ENCODE assay signal across 8 cellular contexts in genomic region chr6:7727150-7727950, GRCh38. TPM values are rescaled to one million over a fixed set of nuclear protein-coding genes. Genes with fewer than 3 reads are reported as not detected.
A peak's percentile ranks its signal among the peaks of the same experiment; 100 is the strongest.
DNase-seq lines count a peak whose midpoint lies in the region; TF ChIP-seq lines count a peak whose summit lies in the region.

No MANE protein-coding gene starts in this region.

- H3K36me3 Mint-ChIP-seq in HFFc6 (ENCODE audit: low read depth), result no peaks in the 10 kb centered on the region
- H3K36me3 Mint-ChIP-seq in activated naive CD4-positive, alpha-beta T cell treated with anti-CD3 and anti-CD28 coated beads, Interleukin-2, amount 50 U/mL, for 24 hours, result no peaks in the 10 kb centered on the region

- in situ Hi-C loops in G401 (cut with HindIII; ENCODE audit: low sequenced_read_pairs), result no loop called here

- no peak for TF ChIP-seq CTCF in HFFc6 (IDR thresholded peaks at IDR 0.05)

- H3K27ac ChIP-seq in subcutaneous abdominal adipose tissue (ENCODE audit: low read depth, low read length), result peak overlapping the region; percentile 68

- H3K9me3 Mint-ChIP-seq in HFFc6, result no peaks in the 10 kb centered on the region
- H3K9me3 Mint-ChIP-seq in activated naive CD4-positive, alpha-beta T cell treated with anti-CD3 and anti-CD28 coated beads, Interleukin-2, amount 50 U/mL, for 24 hours, result no peaks in the 10 kb centered on the region

- peak overlapping the region; percentile 55 to 79 (median 73) for H3K4me3 ChIP-seq in subcutaneous abdominal adipose tissue (ENCODE audit: low read depth in 1 of 5, low read length in 5 of 5)

- H3K9ac ChIP-seq in subcutaneous abdominal adipose tissue (ENCODE audit: low read length in 5 of 5), result peak overlapping the region in 3 of 5 donors; percentile 35 to 45 (median 37)

- no peak overlapping the region for H3K27ac Mint-ChIP-seq in HFFc6
- no peak overlapping the region for H3K27ac Mint-ChIP-seq in activated naive CD4-positive, alpha-beta T cell treated with anti-CD3 and anti-CD28 coated beads, Interleukin-2, amount 50 U/mL, for 24 hours

- H3K27me3 Mint-ChIP-seq in HFFc6 (ENCODE audit: insufficient read depth), result peaks cover 21% of the 10 kb centered on the region
- peaks cover 55% of the 10 kb centered on the region for H3K27me3 Mint-ChIP-seq in activated naive CD4-positive, alpha-beta T cell treated with anti-CD3 and anti-CD28 coated beads, Interleukin-2, amount 50 U/mL, for 24 hours

- H3K9me3 ChIP-seq in subcutaneous abdominal adipose tissue (ENCODE audit: control insufficient read depth in 5 of 5, low read length in 5 of 5), result no peaks in the 10 kb centered on the region

- no peaks in the 10 kb centered on the region for H3K36me3 ChIP-seq in subcutaneous abdominal adipose tissue (ENCODE audit: control insufficient read depth in 5 of 5, insufficient read depth in 5 of 5, low read length in 5 of 5)

- H3K4me1 Mint-ChIP-seq in HFFc6 (ENCODE audit: low read depth), result peaks cover 38% of the 10 kb centered on the region
- peaks cover 10% of the 10 kb centered on the region for H3K4me1 Mint-ChIP-seq in activated naive CD4-positive, alpha-beta T cell treated with anti-CD3 and anti-CD28 coated beads, Interleukin-2, amount 50 U/mL, for 24 hours

- peak overlapping the region; percentile 83 for H3K4me3 Mint-ChIP-seq in HFFc6
- H3K4me3 Mint-ChIP-seq in activated naive CD4-positive, alpha-beta T cell treated with anti-CD3 and anti-CD28 coated beads, Interleukin-2, amount 50 U/mL, for 24 hours, result peak overlapping the region; percentile 71

- DNase-seq in ELF-1 (ENCODE audit: low read depth, low spot score) (peak; percentile 63), HFFc6 (no peak), iPS-NIHi7 (ENCODE audit: extremely low spot score) (peak; percentile 30), NCI-H446 (lab: John Stamatoyannopoulos, UW) (no peak), G401 (ENCODE audit: low spot score) (no peak), CD1c-positive myeloid dendritic cell (ENCODE audit: extremely low spot score) (no peak)

- H3K27me3 ChIP-seq in subcutaneous abdominal adipose tissue (ENCODE audit: control insufficient read depth in 5 of 5, insufficient read depth in 4 of 5, low read length in 5 of 5), result peaks cover 25 to 41% (median 34%) of the 10 kb centered on the region in 5 donors

- H3K4me1 ChIP-seq in subcutaneous abdominal adipose tissue (ENCODE audit: control insufficient read depth in 5 of 5, insufficient read depth in 5 of 5, low read length in 5 of 5), result peaks cover 9 to 72% (median 41%) of the 10 kb centered on the region in 5 donors

RNA-seq across cellular contexts. Expression of gene BMP6, which starts 1.5 kb away (rescaled TPM):
- under 1 TPM in 5 of 6 experiments, not detected in 1; 0.05 to 0.43 (median 0.11) TPM for total RNA-seq in HFFc6 (2021; fragmentation: NEBNext Ultra II Directional; extraction: Animal tissue kit (Norgen Biotek cat#: 25700))
- total RNA-seq in G401 (2014; rRNA removed; shearing (Covaris generic)), result 5.5 and 13.4 TPM in 2 replicates

Comparison
In these comparisons a context has a peak if more than half of its experiments do, and no peak if none do; other contexts are left out.
1. DNase-seq: peak in ELF-1 (single experiment) and iPS-NIHi7 (single experiment); none in HFFc6 (single experiment), NCI-H446 (0 of 2), G401 (single experiment) and CD1c-positive myeloid dendritic cell (single experiment).